ENCODE assay signal across 20 cellular contexts in genomic region chr6:87945181-87945580, GRCh38.
DNase-seq lines count a peak whose midpoint lies in the region; ATAC-seq and TF ChIP-seq lines count a peak whose summit lies in the region.
"Had no signal": no experiment of that assay in that cellular context is flagged by ENCODE, and none has a peak within 500 bp of the region (broad histone marks: within the 10 kb centered on the region; RNA-seq: fewer than 3 reads in every experiment).

No MANE protein-coding gene starts in this region.

- peak; percentile 51 for DNase-seq in G401 (ENCODE audit: low spot score)
- DNase-seq in PC-9 = no peak
- DNase-seq in neuronal stem cell (ENCODE audit: low spot score) = no peak
- no peak for DNase-seq in activated CD4-positive, alpha-beta T cell treated with anti-CD3 and anti-CD28 coated beads for 4 hours
- DNase-seq in NCI-H524 (lab: John Stamatoyannopoulos, UW) = no peak
- DNase-seq: activated CD8-positive, alpha-beta memory T cell treated with anti-CD3 and anti-CD28 coated beads for 24 hours; activated T-cell treated with anti-CD3 and anti-CD28 coated beads, Interleukin-2, amount 50 U/mL, for 72 hours; BE2C; esophagus squamous epithelium; KG1; naive thymus-derived CD4-positive, alpha-beta T cell; NCI-H1092 treated with DMSO at 0.1 percent for 48 hours; SIG-M5; spleen had no signal

- in situ Hi-C loops in G401 (cut with HindIII; ENCODE audit: low sequenced_read_pairs) = no loop called here

- no peak overlapping the region for H4K91ac ChIP-seq in neuronal stem cell (ENCODE audit: low read depth, low read length, poor library complexity)

- H3K23ac ChIP-seq in neuronal stem cell (ENCODE audit: low read depth, low read length, poor library complexity) = no peak overlapping the region

- no peaks in the 10 kb centered on the region for H3F3A ChIP-seq in PC-9 (ENCODE audit: insufficient read depth, low read depth)

- H2BK120ac ChIP-seq in neuronal stem cell (ENCODE audit: low read depth, low read length) = no peak overlapping the region

- no peak overlapping the region for H2BK5ac ChIP-seq in neuronal stem cell (ENCODE audit: low read length)

- H3K4me3 ChIP-seq in PC-9 = no peak overlapping the region
- peak overlapping the region; percentile 14 for H3K4me3 ChIP-seq in endocrine pancreas (ENCODE audit: control insufficient read depth, insufficient read depth, low read length)
- no peak overlapping the region for H3K4me3 ChIP-seq in neuronal stem cell (ENCODE audit: low read length in 2 of 2)
- H3K4me3 ChIP-seq: esophagus squamous epithelium, heart right ventricle, lung, spleen, transverse colon had no signal

- no TSS peak for BruUV-seq in PC-9 (replicated peaks; lab: Mats Ljungman, UMichigan)

- no peak overlapping the region for H3K27ac ChIP-seq in PC-9
- H3K27ac ChIP-seq in neuronal stem cell (replicated peaks; ENCODE audit: low read length) = no peak overlapping the region
- H3K27ac ChIP-seq: spleen, transverse colon had no signal

- WGBS in neuronal stem cell (ENCODE audit: extremely low coverage in 2 of 2, insufficient read length in 2 of 2, insufficient replicate concordance in 1 of 2), 2 donors = no CpG with 5 or more reads among the region's 6 CpGs

- H2BK15ac ChIP-seq in neuronal stem cell (ENCODE audit: low read length) = no peak overlapping the region

- H4K20me1 ChIP-seq in PC-9 (ENCODE audit: insufficient read depth) = no peaks in the 10 kb centered on the region

- no peaks in the 10 kb centered on the region for H3K27me3 ChIP-seq in PC-9 (ENCODE audit: insufficient read depth, low read depth)
- no peaks in the 10 kb centered on the region for H3K27me3 ChIP-seq in endocrine pancreas (ENCODE audit: control insufficient read depth, insufficient read depth, low read length)
- H3K27me3 ChIP-seq in neuronal stem cell (ENCODE audit: control insufficient read depth in 3 of 3, insufficient read depth in 3 of 3, low read depth in 1 of 3, low read length in 3 of 3) = no peaks in the 10 kb centered on the region
- H3K27me3 ChIP-seq: BE2C, esophagus squamous epithelium, transverse colon had no signal

- TF ChIP-seq CTCF in PC-9 (conservative IDR thresholded peaks at IDR 0.05) = no peak

- no peaks in the 10 kb centered on the region for H3K36me3 ChIP-seq in PC-9 (ENCODE audit: low read depth)
- H3K36me3 ChIP-seq in endocrine pancreas (ENCODE audit: control insufficient read depth, insufficient read depth, low read length) = no peaks in the 10 kb centered on the region
- no peaks in the 10 kb centered on the region for H3K36me3 ChIP-seq in neuronal stem cell (replicated peaks in 1 of 2; ENCODE audit: control insufficient read depth in 2 of 2, insufficient read depth in 2 of 2, low read length in 2 of 2)
- H3K36me3 ChIP-seq: BE2C, esophagus squamous epithelium, heart right ventricle, spleen, transverse colon had no signal

- no peaks in the 10 kb centered on the region for H3K9me2 ChIP-seq in PC-9 (ENCODE audit: insufficient read depth)

- intact Hi-C loops in PC-9 (cut with micrococcal nuclease; ENCODE audit: unreplicated experiment) = loop anchor here (10.0 kb wide), 1 partner anchor 550 kb away; no protein-coding TSS in a partner anchor

- H3K9me3 ChIP-seq in PC-9 (ENCODE audit: insufficient read depth, low read depth) = no peaks in the 10 kb centered on the region
- no peaks in the 10 kb centered on the region for H3K9me3 ChIP-seq in endocrine pancreas (ENCODE audit: control insufficient read depth, low read length)
- H3K9me3 ChIP-seq in neuronal stem cell (replicated peaks in 1 of 2; ENCODE audit: control insufficient read depth in 2 of 2, insufficient read depth in 1 of 2, low read depth in 1 of 2, low read length in 2 of 2) = no peaks in the 10 kb centered on the region
- H3K9me3 ChIP-seq: BE2C, esophagus squamous epithelium, heart right ventricle, spleen, transverse colon had no signal

- H3K4ac ChIP-seq in neuronal stem cell (ENCODE audit: low read length) = no peak overlapping the region

- CTCF ChIA-PET in PC-9 (lab: Charles Lee) = no interaction called here

- no peaks in the 10 kb centered on the region for H3K79me2 ChIP-seq in PC-9 (ENCODE audit: low read depth)

- H3K4me2 ChIP-seq in PC-9 (peak overlapping the region; percentile 42; the same call in 1 of the 2 replicates), neuronal stem cell (ENCODE audit: insufficient read depth, low read length, poor library complexity, severe bottlenecking) (no peak overlapping the region)

- no peak overlapping the region for H2BK12ac ChIP-seq in neuronal stem cell (ENCODE audit: low read length)

- no peak overlapping the region for H3K14ac ChIP-seq in neuronal stem cell (ENCODE audit: low read length)

- no peak overlapping the region for H4K8ac ChIP-seq in neuronal stem cell (ENCODE audit: low read depth, low read length)

- H3K18ac ChIP-seq in neuronal stem cell (ENCODE audit: low read length) = no peak overlapping the region

- H3K4me1 ChIP-seq in PC-9 (replicated peaks; ENCODE audit: insufficient read depth) (peaks cover 4% of the 10 kb centered on the region; the same call in 1 of the 2 replicates), endocrine pancreas (ENCODE audit: control insufficient read depth, insufficient read depth, low read length) (peaks cover 10% of the 10 kb centered on the region), neuronal stem cell (ENCODE audit: control insufficient read depth in 2 of 2, insufficient read depth in 1 of 2, low read depth in 1 of 2, low read length in 2 of 2) (peaks cover 0 to 2% of the 10 kb centered on the region in 2 donors)
- H3K4me1 ChIP-seq: BE2C, spleen had no signal

- no peaks in the 10 kb centered on the region for H3K79me1 ChIP-seq in neuronal stem cell (ENCODE audit: low read depth, low read length)

- no peak overlapping the region for H2AFZ ChIP-seq in PC-9
- H2AFZ ChIP-seq in neuronal stem cell (ENCODE audit: low read length) = peak overlapping the region; percentile 61

- H2AK5ac ChIP-seq in neuronal stem cell (ENCODE audit: low read depth, low read length) = no peak overlapping the region

- POLR2A ChIA-PET in PC-9 (lab: Charles Lee; ENCODE audit: unreplicated experiment) = no interaction called here

- H3K9ac ChIP-seq in endocrine pancreas (ENCODE audit: control insufficient read depth, insufficient read depth, low read length) (peak overlapping the region; percentile 22), neuronal stem cell (ENCODE audit: low read depth, low read length, poor library complexity) (no peak overlapping the region)

- ATAC-seq in HG03095 (IDR thresholded peaks at IDR 0.05; ENCODE audit: unreplicated experiment) (no peak), HG03025 (IDR thresholded peaks at IDR 0.05; ENCODE audit: low FRiP score, unreplicated experiment) (no peak)
- ATAC-seq: naive thymus-derived CD4-positive, alpha-beta T cell had no signal
